Comparison of ENCODE assay signal across 1 cellular context in the genomic region with DNA sequence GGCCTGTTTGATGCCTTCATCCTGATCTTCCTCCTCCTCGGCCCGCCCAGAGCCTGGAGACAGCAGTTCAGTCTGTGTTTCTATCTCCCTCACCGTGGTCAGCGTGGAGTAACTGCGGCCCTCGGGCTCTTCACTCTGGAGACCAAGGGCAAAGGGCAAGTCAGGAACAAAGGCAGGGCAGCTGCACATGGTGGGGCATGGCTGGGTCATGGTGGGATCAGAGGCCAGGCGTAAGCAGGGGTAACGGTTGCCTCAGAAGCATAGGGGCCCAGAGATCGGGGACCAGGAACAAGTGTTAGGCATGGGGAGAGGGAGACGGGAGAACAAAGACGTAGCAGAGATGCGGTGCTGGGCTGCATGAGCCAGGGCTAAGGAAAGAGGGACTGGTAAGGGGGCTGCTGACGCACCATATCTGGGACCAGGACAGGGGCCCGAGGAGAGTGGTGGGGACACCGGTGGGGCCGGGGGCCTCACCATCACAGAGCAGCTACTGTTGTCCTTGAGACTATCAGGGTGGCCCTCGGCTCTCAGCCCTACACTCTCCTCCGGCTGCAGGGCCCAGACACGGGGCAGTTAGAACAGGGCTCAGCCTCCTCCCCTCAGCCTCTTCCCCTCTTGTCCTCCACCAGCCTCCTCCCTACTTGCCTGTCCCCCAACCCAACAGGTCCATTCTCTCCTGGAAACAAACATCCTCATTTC.
A peak's percentile ranks its signal among the peaks of the same experiment; 100 is the strongest.
TF ChIP-seq lines count a peak whose summit lies in the region.

No MANE protein-coding gene starts in this region.

TF ChIP-seq in HepG2, 621 proteins besides CTCF, POLR2A, EP300 and RAD21 (continues in another document):
- peak in 1 of 2 experiments; percentile 62; a peak in 2 of 4 replicates for TF ChIP-seq NR2F1 (CRISPR knock-in tag; IDR thresholded peaks at IDR 0.05)
- TF ChIP-seq TSC22D2 (CRISPR knock-in tag; IDR thresholded peaks at IDR 0.05; ENCODE audit: borderline replicate concordance) = no peak
- no peak for TF ChIP-seq ZSCAN9 (CRISPR knock-in tag; IDR thresholded peaks at IDR 0.05; ENCODE audit: borderline replicate concordance)
- peak; percentile 24; the same call in 1 of the 2 replicates for TF ChIP-seq SOX5 (CRISPR knock-in tag; IDR thresholded peaks at IDR 0.05; ENCODE audit: borderline replicate concordance)
- no peak for TF ChIP-seq MAZ (IDR thresholded peaks at IDR 0.05; ENCODE audit: borderline replicate concordance, low read depth, low read length)
- 0 out of 2 replicates have a peak, but pooled peaks have one; percentile 27 for TF ChIP-seq MAZ (CRISPR knock-in tag; IDR thresholded peaks at IDR 0.05; ENCODE audit: low read depth)
- TF ChIP-seq, protein P1, sequence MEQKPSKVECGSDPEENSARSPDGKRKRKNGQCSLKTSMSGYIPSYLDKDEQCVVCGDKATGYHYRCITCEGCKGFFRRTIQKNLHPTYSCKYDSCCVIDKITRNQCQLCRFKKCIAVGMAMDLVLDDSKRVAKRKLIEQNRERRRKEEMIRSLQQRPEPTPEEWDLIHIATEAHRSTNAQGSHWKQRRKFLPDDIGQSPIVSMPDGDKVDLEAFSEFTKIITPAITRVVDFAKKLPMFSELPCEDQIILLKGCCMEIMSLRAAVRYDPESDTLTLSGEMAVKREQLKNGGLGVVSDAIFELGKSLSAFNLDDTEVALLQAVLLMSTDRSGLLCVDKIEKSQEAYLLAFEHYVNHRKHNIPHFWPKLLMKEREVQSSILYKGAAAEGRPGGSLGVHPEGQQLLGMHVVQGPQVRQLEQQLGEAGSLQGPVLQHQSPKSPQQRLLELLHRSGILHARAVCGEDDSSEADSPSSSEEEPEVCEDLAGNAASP (CRISPR knock-in tag; IDR thresholded peaks at IDR 0.05; ENCODE audit: borderline replicate concordance) = no peak
- no peak for TF ChIP-seq SMAD3 (CRISPR knock-in tag; IDR thresholded peaks at IDR 0.05)
- TF ChIP-seq ZBTB21 (CRISPR knock-in tag; IDR thresholded peaks at IDR 0.05) = no peak
- no peak for TF ChIP-seq THYN1 (CRISPR knock-in tag; IDR thresholded peaks at IDR 0.05; ENCODE audit: borderline replicate concordance, low read depth)
- peak; percentile 78 for TF ChIP-seq HNF4A (CRISPR knock-in tag; IDR thresholded peaks at IDR 0.05)
- peak; percentile 7 for TF ChIP-seq RBM39 (IDR thresholded peaks at IDR 0.05; ENCODE audit: low read depth, low read length, poor library complexity, severe bottlenecking)
- no peak for TF ChIP-seq SRY (CRISPR knock-in tag; IDR thresholded peaks at IDR 0.05)
- TF ChIP-seq NFYC (CRISPR knock-in tag; IDR thresholded peaks at IDR 0.05) = no peak
- TF ChIP-seq ZNF558 (CRISPR knock-in tag; IDR thresholded peaks at IDR 0.05; ENCODE audit: borderline replicate concordance) = 0 out of 2 replicates have a peak, but pooled peaks have one; percentile 57
- TF ChIP-seq DMAP1 (CRISPR knock-in tag; IDR thresholded peaks at IDR 0.05) = peak; percentile 81; the same call in 1 of the 2 replicates
- no peak for TF ChIP-seq KMT2A (CRISPR knock-in tag; IDR thresholded peaks at IDR 0.05)
- no peak for TF ChIP-seq RARG (CRISPR knock-in tag; IDR thresholded peaks at IDR 0.05; ENCODE audit: low read depth)
- no peak for TF ChIP-seq ISL2 (CRISPR knock-in tag; IDR thresholded peaks at IDR 0.05)
- no peak for TF ChIP-seq CERS6 (CRISPR knock-in tag; IDR thresholded peaks at IDR 0.05)
- TF ChIP-seq MYC (CRISPR knock-in tag; IDR thresholded peaks at IDR 0.05; ENCODE audit: borderline replicate concordance) = peak; percentile 85
- TF ChIP-seq ZBTB7A (CRISPR knock-in tag; IDR thresholded peaks at IDR 0.05) = no peak
- no peak for TF ChIP-seq RFXANK (CRISPR knock-in tag; IDR thresholded peaks at IDR 0.05)
- 0 out of 2 replicates have a peak, but pooled peaks have one; percentile 9 for TF ChIP-seq MXD3 (CRISPR knock-in tag; IDR thresholded peaks at IDR 0.05)
- TF ChIP-seq NBN (conservative IDR thresholded peaks at IDR 0.05) = no peak
- TF ChIP-seq ATM (IDR thresholded peaks at IDR 0.05; ENCODE audit: borderline replicate concordance) = no peak
- TF ChIP-seq, protein P2, sequence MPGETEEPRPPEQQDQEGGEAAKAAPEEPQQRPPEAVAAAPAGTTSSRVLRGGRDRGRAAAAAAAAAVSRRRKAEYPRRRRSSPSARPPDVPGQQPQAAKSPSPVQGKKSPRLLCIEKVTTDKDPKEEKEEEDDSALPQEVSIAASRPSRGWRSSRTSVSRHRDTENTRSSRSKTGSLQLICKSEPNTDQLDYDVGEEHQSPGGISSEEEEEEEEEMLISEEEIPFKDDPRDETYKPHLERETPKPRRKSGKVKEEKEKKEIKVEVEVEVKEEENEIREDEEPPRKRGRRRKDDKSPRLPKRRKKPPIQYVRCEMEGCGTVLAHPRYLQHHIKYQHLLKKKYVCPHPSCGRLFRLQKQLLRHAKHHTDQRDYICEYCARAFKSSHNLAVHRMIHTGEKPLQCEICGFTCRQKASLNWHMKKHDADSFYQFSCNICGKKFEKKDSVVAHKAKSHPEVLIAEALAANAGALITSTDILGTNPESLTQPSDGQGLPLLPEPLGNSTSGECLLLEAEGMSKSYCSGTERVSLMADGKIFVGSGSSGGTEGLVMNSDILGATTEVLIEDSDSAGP (CRISPR knock-in tag; IDR thresholded peaks at IDR 0.05; ENCODE audit: borderline replicate concordance) = peak; percentile 27; the same call in 1 of the 2 replicates
- TF ChIP-seq, protein P3, sequence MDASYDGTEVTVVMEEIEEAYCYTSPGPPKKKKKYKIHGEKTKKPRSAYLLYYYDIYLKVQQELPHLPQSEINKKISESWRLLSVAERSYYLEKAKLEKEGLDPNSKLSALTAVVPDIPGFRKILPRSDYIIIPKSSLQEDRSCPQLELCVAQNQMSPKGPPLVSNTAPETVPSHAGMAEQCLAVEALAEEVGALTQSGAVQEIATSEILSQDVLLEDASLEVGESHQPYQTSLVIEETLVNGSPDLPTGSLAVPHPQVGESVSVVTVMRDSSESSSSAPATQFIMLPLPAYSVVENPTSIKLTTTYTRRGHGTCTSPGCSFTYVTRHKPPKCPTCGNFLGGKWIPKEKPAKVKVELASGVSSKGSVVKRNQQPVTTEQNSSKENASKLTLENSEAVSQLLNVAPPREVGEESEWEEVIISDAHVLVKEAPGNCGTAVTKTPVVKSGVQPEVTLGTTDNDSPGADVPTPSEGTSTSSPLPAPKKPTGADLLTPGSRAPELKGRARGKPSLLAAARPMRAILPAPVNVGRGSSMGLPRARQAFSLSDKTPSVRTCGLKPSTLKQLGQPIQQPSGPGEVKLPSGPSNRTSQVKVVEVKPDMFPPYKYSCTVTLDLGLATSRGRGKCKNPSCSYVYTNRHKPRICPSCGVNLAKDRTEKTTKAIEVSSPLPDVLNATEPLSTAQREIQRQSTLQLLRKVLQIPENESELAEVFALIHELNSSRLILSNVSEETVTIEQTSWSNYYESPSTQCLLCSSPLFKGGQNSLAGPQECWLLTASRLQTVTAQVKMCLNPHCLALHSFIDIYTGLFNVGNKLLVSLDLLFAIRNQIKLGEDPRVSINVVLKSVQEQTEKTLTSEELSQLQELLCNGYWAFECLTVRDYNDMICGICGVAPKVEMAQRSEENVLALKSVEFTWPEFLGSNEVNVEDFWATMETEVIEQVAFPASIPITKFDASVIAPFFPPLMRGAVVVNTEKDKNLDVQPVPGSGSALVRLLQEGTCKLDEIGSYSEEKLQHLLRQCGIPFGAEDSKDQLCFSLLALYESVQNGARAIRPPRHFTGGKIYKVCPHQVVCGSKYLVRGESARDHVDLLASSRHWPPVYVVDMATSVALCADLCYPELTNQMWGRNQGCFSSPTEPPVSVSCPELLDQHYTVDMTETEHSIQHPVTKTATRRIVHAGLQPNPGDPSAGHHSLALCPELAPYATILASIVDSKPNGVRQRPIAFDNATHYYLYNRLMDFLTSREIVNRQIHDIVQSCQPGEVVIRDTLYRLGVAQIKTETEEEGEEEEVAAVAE (CRISPR knock-in tag; IDR thresholded peaks at IDR 0.05; ENCODE audit: borderline replicate concordance) = no peak
- TF ChIP-seq ZNF354B (CRISPR knock-in tag; IDR thresholded peaks at IDR 0.05) = no peak
- TF ChIP-seq NCOR1 (IDR thresholded peaks at IDR 0.05; ENCODE audit: borderline replicate concordance, low read length) = 0 out of 2 replicates have a peak, but pooled peaks have one; percentile 24
- peak; percentile 47 for TF ChIP-seq HNF4G (IDR thresholded peaks at IDR 0.05; ENCODE audit: borderline replicate concordance, low read depth, low read length)
- no peak for TF ChIP-seq HNF4G (CRISPR knock-in tag; IDR thresholded peaks at IDR 0.05; ENCODE audit: borderline replicate concordance, low read depth)
- 0 out of 2 replicates have a peak, but pooled peaks have one; percentile 33 for TF ChIP-seq ZHX1 (CRISPR knock-in tag; IDR thresholded peaks at IDR 0.05; ENCODE audit: low read depth)
- TF ChIP-seq ZFX (CRISPR knock-in tag; IDR thresholded peaks at IDR 0.05; ENCODE audit: low read depth) = peak; percentile 75; the same call in 1 of the 2 replicates
- 0 out of 2 replicates have a peak, but pooled peaks have one; percentile 29 for TF ChIP-seq ZNF709 (CRISPR knock-in tag; IDR thresholded peaks at IDR 0.05)
- 0 out of 2 replicates have a peak, but pooled peaks have one; percentile 31 for TF ChIP-seq ZMYM4 (CRISPR knock-in tag; IDR thresholded peaks at IDR 0.05)
- TF ChIP-seq ZNF432 (CRISPR knock-in tag; IDR thresholded peaks at IDR 0.05; ENCODE audit: borderline replicate concordance) = 0 out of 2 replicates have a peak, but pooled peaks have one; percentile 37
- no peak for TF ChIP-seq RCOR2 (CRISPR knock-in tag; IDR thresholded peaks at IDR 0.05)
- no peak for TF ChIP-seq TBL1XR1 (IDR thresholded peaks at IDR 0.05; ENCODE audit: borderline replicate concordance, low read length, partially characterized antibody)
- TF ChIP-seq TERF1 (CRISPR knock-in tag; IDR thresholded peaks at IDR 0.05) = no peak
- TF ChIP-seq CENPBD1 (CRISPR knock-in tag; IDR thresholded peaks at IDR 0.05; ENCODE audit: borderline replicate concordance, low read depth) = no peak
- TF ChIP-seq, protein P4, sequence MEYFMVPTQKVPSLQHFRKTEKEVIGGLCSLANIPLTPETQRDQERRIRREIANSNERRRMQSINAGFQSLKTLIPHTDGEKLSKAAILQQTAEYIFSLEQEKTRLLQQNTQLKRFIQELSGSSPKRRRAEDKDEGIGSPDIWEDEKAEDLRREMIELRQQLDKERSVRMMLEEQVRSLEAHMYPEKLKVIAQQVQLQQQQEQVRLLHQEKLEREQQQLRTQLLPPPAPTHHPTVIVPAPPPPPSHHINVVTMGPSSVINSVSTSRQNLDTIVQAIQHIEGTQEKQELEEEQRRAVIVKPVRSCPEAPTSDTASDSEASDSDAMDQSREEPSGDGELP (IDR thresholded peaks at IDR 0.05; ENCODE audit: borderline replicate concordance, low read depth) = peak; percentile 18; the same call in 1 of the 2 replicates
- TF ChIP-seq RXRB (CRISPR knock-in tag; IDR thresholded peaks at IDR 0.05; ENCODE audit: borderline replicate concordance) = 0 out of 2 replicates have a peak, but pooled peaks have one; percentile 12
